ENCODE assay signal across 23 cellular contexts in genomic region chr6:40112350-40112749, GRCh38.
"Had no signal": no experiment of that assay in that cellular context is flagged by ENCODE, and none has a peak within 500 bp of the region (broad histone marks: within the 10 kb centered on the region; RNA-seq: fewer than 3 reads in every experiment).

No MANE protein-coding gene starts in this region.

- DNase-seq: activated CD4-positive, alpha-beta T cell treated with anti-CD3 and anti-CD28 coated beads for 4 hours; activated CD8-positive, alpha-beta T cell treated with anti-CD3 and anti-CD28 coated beads for 36 hours; activated naive CD4-positive, alpha-beta T cell treated with Interleukin-2 at 50 U/mL for 16 hours; activated naive CD8-positive, alpha-beta T cell treated with anti-CD3 and anti-CD28 coated beads, Interleukin-2, amount 50 U/mL, for 24 hours; cortex of kidney; effector CD8-positive, alpha-beta T cell; hippocampal formation; left colon; mammary epithelial cell; mucosa of descending colon; naive thymus-derived CD8-positive, alpha-beta T cell; nucleus accumbens; right lobe of liver; spleen; stimulated activated CD4-positive, alpha-beta T cell treated with anti-CD3 and anti-CD28 coated beads, Interleukin-1b, Interleukin-23, amount 100 ng/mL, for 48 hours; T-helper 1 cell; tibial artery; WERI-Rb-1 had no signal

- ATAC-seq: activated CD8-positive, alpha-beta T cell treated with anti-CD3 and anti-CD28 coated beads for 36 hours; activated naive CD8-positive, alpha-beta T cell treated with anti-CD3 and anti-CD28 coated beads, Interleukin-2, amount 50 U/mL, for 24 hours; gastroesophageal sphincter; left colon; mucosa of descending colon; naive thymus-derived CD8-positive, alpha-beta T cell; right lobe of liver; stimulated activated memory B cell treated with anti-CD40 and anti-IgM and Interleukin-4, amounts not matched to agents 10 μg/mL and 1 μg/mL and 100 μg/mL, for 72 hours had no signal

- H3K27ac ChIP-seq: gastroesophageal sphincter, prostate gland, right lobe of liver, spleen, tibial artery, WERI-Rb-1 had no signal

- H3K27me3 ChIP-seq: right lobe of liver, tibial artery had no signal

- H3K27ac Mint-ChIP-seq: activated CD8-positive, alpha-beta T cell treated with anti-CD3 and anti-CD28 coated beads for 36 hours; activated naive CD8-positive, alpha-beta T cell treated with anti-CD3 and anti-CD28 coated beads, Interleukin-2, amount 50 U/mL, for 24 hours; activated T-helper 1 cell treated with anti-CD3 and anti-CD28 coated beads, Interleukin-12 subunit alpha, Interleukin-12 subunit beta, Interleukin-2, Interleukin-4 antibody, amounts not matched to agents 30 ng/mL and 10 ng/mL and 1 ng/mL, durations not matched to agents 14 hours and 24 hours and 36 hours; stimulated activated memory B cell treated with anti-CD40 and anti-IgM and Interleukin-4, amounts not matched to agents 10 μg/mL and 1 μg/mL and 100 μg/mL, for 72 hours had no signal

- H3K4me1 ChIP-seq: gastroesophageal sphincter, prostate gland, right lobe of liver, spleen had no signal

- H3K4me1 Mint-ChIP-seq: activated naive CD8-positive, alpha-beta T cell treated with anti-CD3 and anti-CD28 coated beads, Interleukin-2, amount 50 U/mL, for 24 hours; central memory CD8-positive, alpha-beta T cell; naive thymus-derived CD8-positive, alpha-beta T cell; stimulated activated memory B cell treated with anti-CD40 and anti-IgM and Interleukin-4, amounts not matched to agents 10 μg/mL and 1 μg/mL and 100 μg/mL, for 72 hours had no signal

- H3K9me3 ChIP-seq: mucosa of descending colon, prostate gland, right lobe of liver, tibial artery had no signal

- H3K9me3 Mint-ChIP-seq: activated CD8-positive, alpha-beta T cell treated with anti-CD3 and anti-CD28 coated beads for 36 hours; activated T-helper 1 cell treated with anti-CD3 and anti-CD28 coated beads, Interleukin-12 subunit alpha, Interleukin-12 subunit beta, Interleukin-2, Interleukin-4 antibody, amounts not matched to agents 30 ng/mL and 10 ng/mL and 1 ng/mL, durations not matched to agents 14 hours and 24 hours and 36 hours; central memory CD8-positive, alpha-beta T cell had no signal

- H3K36me3 Mint-ChIP-seq: naive thymus-derived CD8-positive, alpha-beta T cell; stimulated activated memory B cell treated with anti-CD40 and anti-IgM and Interleukin-4, amounts not matched to agents 10 μg/mL and 1 μg/mL and 100 μg/mL, for 72 hours had no signal

- H3K4me3 ChIP-seq: gastroesophageal sphincter, mucosa of descending colon, prostate gland, right lobe of liver, spleen, tibial artery had no signal

- H3K4me3 Mint-ChIP-seq: activated CD8-positive, alpha-beta T cell treated with anti-CD3 and anti-CD28 coated beads for 36 hours; activated naive CD8-positive, alpha-beta T cell treated with anti-CD3 and anti-CD28 coated beads, Interleukin-2, amount 50 U/mL, for 24 hours; activated T-helper 1 cell treated with anti-CD3 and anti-CD28 coated beads, Interleukin-12 subunit alpha, Interleukin-12 subunit beta, Interleukin-2, Interleukin-4 antibody, amounts not matched to agents 30 ng/mL and 10 ng/mL and 1 ng/mL, durations not matched to agents 14 hours and 24 hours and 36 hours; central memory CD8-positive, alpha-beta T cell; naive thymus-derived CD8-positive, alpha-beta T cell; stimulated activated memory B cell treated with anti-CD40 and anti-IgM and Interleukin-4, amounts not matched to agents 10 μg/mL and 1 μg/mL and 100 μg/mL, for 72 hours had no signal

- H3K36me3 ChIP-seq: gastroesophageal sphincter, prostate gland, right lobe of liver, spleen, tibial artery, WERI-Rb-1 had no signal
